ENCODE assay signal across 11 cellular contexts in genomic region chr20:1440024-1440423, GRCh38. TPM values are rescaled to one million over a fixed set of nuclear protein-coding genes. Genes with fewer than 3 reads are reported as not detected.
A peak's percentile ranks its signal among the peaks of the same experiment; 100 is the strongest.
DNase-seq lines count a peak whose midpoint lies in the region; ATAC-seq and TF ChIP-seq lines count a peak whose summit lies in the region.
"Had no signal": no experiment of that assay in that cellular context is flagged by ENCODE, and none has a peak within 500 bp of the region (broad histone marks: within the 10 kb centered on the region; RNA-seq: fewer than 3 reads in every experiment).

No MANE protein-coding gene starts in this region.

- H3K4me1 ChIP-seq in right lobe of liver: no peaks in the 10 kb centered on the region
- no peaks in the 10 kb centered on the region for H3K4me1 ChIP-seq in smooth muscle cell (ENCODE audit: low read depth)
- H3K4me1 ChIP-seq in right atrium auricular region: no peaks in the 10 kb centered on the region

- no peak overlapping the region for H2AFZ ChIP-seq in smooth muscle cell (ENCODE audit: low read depth)

- H3K27me3 ChIP-seq in right lobe of liver (no peaks in the 10 kb centered on the region), smooth muscle cell (ENCODE audit: low read depth) (no peaks in the 10 kb centered on the region), right atrium auricular region (no peaks in the 10 kb centered on the region)

- no peak overlapping the region for H3K9ac ChIP-seq in smooth muscle cell (ENCODE audit: low read depth)

- H3K4me3 ChIP-seq in right lobe of liver: no peak overlapping the region
- no peak overlapping the region for H3K4me3 ChIP-seq in smooth muscle cell
- H3K4me3 ChIP-seq in right atrium auricular region: no peak overlapping the region

- H3K79me2 ChIP-seq in smooth muscle cell (ENCODE audit: low read depth): no peaks in the 10 kb centered on the region

- H3K9me3 ChIP-seq in right lobe of liver: no peaks in the 10 kb centered on the region
- H3K9me3 ChIP-seq in smooth muscle cell (replicated peaks; ENCODE audit: low read depth): no peaks in the 10 kb centered on the region
- H3K9me3 ChIP-seq in right atrium auricular region: no peaks in the 10 kb centered on the region

- H3K4me3 Mint-ChIP-seq in activated T-helper 17 cell treated with anti-CD3 and anti-CD28 coated beads, Interleukin-2, amount 50 U/mL, for 72 hours: no peak overlapping the region
- H3K4me3 Mint-ChIP-seq: stimulated activated naive B cell treated with anti-CD40 and anti-IgM and Interleukin-4, amounts not matched to agents 10 μg/mL and 1 μg/mL and 100 μg/mL, for 72 hours had no signal

- no peak overlapping the region for H3K4me2 ChIP-seq in smooth muscle cell

- H3K36me3 ChIP-seq in right lobe of liver (peaks cover 0 to 36% (median 22%) of the 10 kb centered on the region in 4 donors), smooth muscle cell (ENCODE audit: low read depth) (no peaks in the 10 kb centered on the region), right atrium auricular region (peaks cover 39% of the 10 kb centered on the region)

- peaks cover 36% of the 10 kb centered on the region for H3K36me3 Mint-ChIP-seq in activated T-helper 17 cell treated with anti-CD3 and anti-CD28 coated beads, Interleukin-2, amount 50 U/mL, for 72 hours (ENCODE audit: low read depth)

- H3K4me1 Mint-ChIP-seq in activated T-helper 17 cell treated with anti-CD3 and anti-CD28 coated beads, Interleukin-2, amount 50 U/mL, for 72 hours: peaks cover 18% of the 10 kb centered on the region

- H3F3A ChIP-seq in smooth muscle cell (ENCODE audit: low read depth): no peaks in the 10 kb centered on the region

- WGBS in right lobe of liver (ENCODE audit: insufficient coverage, low coverage, low lambda C conversion rate, missing lambda C conversion rate): 80% methylated on average over 5 of the region's 6 CpGs
- WGBS in smooth muscle cell (ENCODE audit: low lambda C conversion rate): 82% methylated on average over 6 of the region's 6 CpGs

- H3K27me3 Mint-ChIP-seq in activated T-helper 17 cell treated with anti-CD3 and anti-CD28 coated beads, Interleukin-2, amount 50 U/mL, for 72 hours: no peaks in the 10 kb centered on the region
- H3K27me3 Mint-ChIP-seq: stimulated activated naive B cell treated with anti-CD40 and anti-IgM and Interleukin-4, amounts not matched to agents 10 μg/mL and 1 μg/mL and 100 μg/mL, for 72 hours had no signal

- no peaks in the 10 kb centered on the region for H3K9me3 Mint-ChIP-seq in activated T-helper 17 cell treated with anti-CD3 and anti-CD28 coated beads, Interleukin-2, amount 50 U/mL, for 72 hours
- H3K9me3 Mint-ChIP-seq: stimulated activated naive B cell treated with anti-CD40 and anti-IgM and Interleukin-4, amounts not matched to agents 10 μg/mL and 1 μg/mL and 100 μg/mL, for 72 hours had no signal

- H3K27ac Mint-ChIP-seq in activated T-helper 17 cell treated with anti-CD3 and anti-CD28 coated beads, Interleukin-2, amount 50 U/mL, for 72 hours: peak overlapping the region; percentile 61

- H3K27ac ChIP-seq in right lobe of liver: no peak overlapping the region
- H3K27ac ChIP-seq in smooth muscle cell (ENCODE audit: low read depth): no peak overlapping the region
- H3K27ac ChIP-seq in right atrium auricular region: no peak overlapping the region

- peak; percentile 31 for DNase-seq in NCI-H510A treated with DMSO at 0.1 percent for 48 hours (lab: John Stamatoyannopoulos, UW)
- no peak for DNase-seq in NCI-H510A (lab: John Stamatoyannopoulos, UW)
- DNase-seq in KBM-7: peak; percentile 47
- no peak for DNase-seq in right lobe of liver
- no peak for DNase-seq in DMS114 treated with DMSO at 0.1 percent for 48 hours (lab: John Stamatoyannopoulos, UW; ENCODE audit: unreplicated experiment)
- DNase-seq in smooth muscle cell (lab: John Stamatoyannopoulos, UW; ENCODE audit: unreplicated experiment): no peak
- no peak for DNase-seq in right atrium auricular region (ENCODE audit: low spot score)
- DNase-seq: GOT3; NCI-H1436; stimulated activated naive B cell treated with anti-CD40 and anti-IgM and Interleukin-4, amounts not matched to agents 10 μg/mL and 1 μg/mL and 100 μg/mL, for 72 hours had no signal

- TF ChIP-seq CTCF in right lobe of liver (IDR thresholded peaks at IDR 0.05): peak; percentile 4 to 31 (median 24)
- TF ChIP-seq CTCF in smooth muscle cell (IDR thresholded peaks at IDR 0.05; ENCODE audit: borderline replicate concordance, insufficient read depth, poor library complexity, severe bottlenecking): no peak
- no peak for TF ChIP-seq CTCF in right atrium auricular region (IDR thresholded peaks at IDR 0.05)

- intact Hi-C loops in right lobe of liver (cut with DNase I): loop anchor here in 1 of 2 donors (5.0 kb wide), 1 partner anchor 128 kb away; no protein-coding TSS in a partner anchor

- no peak for ATAC-seq in activated T-helper 17 cell treated with anti-CD3 and anti-CD28 coated beads, Interleukin-2, amount 50 U/mL, for 72 hours (replicated peaks)
- ATAC-seq in right lobe of liver: peak; percentile 18 to 61 (median 37)

- in situ Hi-C loops in KBM-7 (cut with MboI; ENCODE audit: low pct_unique_long_range_greater_than_20kb, low sequenced_read_pairs): no loop called here

- TF ChIP-seq POLR2A in right lobe of liver (IDR thresholded peaks at IDR 0.05): no peak

- H4K20me1 ChIP-seq in smooth muscle cell (ENCODE audit: low read depth): no peaks in the 10 kb centered on the region

RNA-seq across cellular contexts. Expression of gene NSFL1C, which starts 26.6 kb away (rescaled TPM):
- total RNA-seq in activated T-helper 17 cell treated with anti-CD3 and anti-CD28 coated beads, Interleukin-2, amount 50 U/mL, for 72 hours: 10 to 100 TPM; 29.2 to 51.5 TPM
- total RNA-seq in right lobe of liver: 10 to 100 TPM; 40.8 to 53.5 (median 43.4) TPM
- total RNA-seq in smooth muscle cell: 22.4 and 31.8 TPM in 2 replicates
- polyA plus RNA-seq in smooth muscle cell: 82.9 and 92.4 TPM in 2 replicates
- total RNA-seq in right atrium auricular region: 10 to 100 TPM; 28.5 to 34.3 TPM

RNA-seq across cellular contexts. Expression of gene FKBP1A, which starts 47.2 kb away (rescaled TPM):
- total RNA-seq in activated T-helper 17 cell treated with anti-CD3 and anti-CD28 coated beads, Interleukin-2, amount 50 U/mL, for 72 hours: 100 to 1,000 TPM; 178 to 294 TPM
- total RNA-seq in right lobe of liver (10 to 100 TPM; 56.9 to 86.9 (median 63.4) TPM), smooth muscle cell (137 and 184 TPM in 2 replicates), right atrium auricular region (10 to 100 TPM; 73.5 to 98.7 TPM)
- polyA plus RNA-seq in smooth muscle cell: 150 and 163 TPM in 2 replicates

RNA-seq across cellular contexts. Expression of gene SIRPB2, which starts 51.2 kb away (rescaled TPM):
- total RNA-seq in activated T-helper 17 cell treated with anti-CD3 and anti-CD28 coated beads, Interleukin-2, amount 50 U/mL, for 72 hours: not detected
- total RNA-seq in right lobe of liver (1 to 10 TPM in 5 of 6 experiments, under 1 TPM in 1; 0.55 to 5.6 (median 2.4) TPM), smooth muscle cell (not detected in 2 replicates), right atrium auricular region (1 to 10 TPM; 2.6 to 4.4 TPM)
- polyA plus RNA-seq in smooth muscle cell: not detected in 2 replicates

Comparison
In these comparisons a context has a peak if more than half of its experiments do, and no peak if none do; other contexts are left out.
1. DNase-seq: peak in NCI-H510A treated with DMSO at 0.1 percent for 48 hours (single experiment) and KBM-7 (single experiment); none in NCI-H510A (single experiment), right lobe of liver (0 of 3), DMS114 treated with DMSO at 0.1 percent for 48 hours (single experiment), smooth muscle cell (single experiment) and right atrium auricular region (single experiment).
2. CTCF ChIP-seq: peak in right lobe of liver (4 of 4); none in smooth muscle cell (single experiment) and right atrium auricular region (0 of 2).